In the genomic region with DNA sequence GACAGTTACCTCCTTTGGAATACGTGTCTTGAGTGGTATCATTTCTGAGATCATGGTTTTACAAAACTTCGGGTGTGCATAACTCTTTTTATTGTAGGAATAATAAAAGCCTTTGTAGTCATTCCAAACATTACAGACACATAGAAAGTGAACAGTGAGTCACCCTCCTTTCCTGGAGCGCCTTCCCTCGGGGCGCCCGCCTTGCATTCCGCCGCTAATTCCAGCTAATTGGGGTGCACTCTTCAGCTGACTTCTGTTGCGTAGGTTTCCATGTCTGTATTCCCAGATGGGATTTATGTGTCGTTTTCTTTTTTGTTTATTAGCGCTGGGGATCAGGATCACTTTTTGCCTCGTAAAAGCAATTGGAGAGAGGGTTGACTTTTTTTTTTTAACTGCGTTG, we compare ENCODE assay signal across 1 cellular context.
TF ChIP-seq lines count a peak whose summit lies in the region.

No MANE protein-coding gene starts in this region.

TF ChIP-seq in IMR-90, 13 proteins besides CTCF, POLR2A, EP300 and RAD21 (continued from another document):
- no peak for TF ChIP-seq MAFK (IDR thresholded peaks at IDR 0.05; ENCODE audit: low read depth, low read length)
- no peak for TF ChIP-seq RFX5 (IDR thresholded peaks at IDR 0.05; ENCODE audit: low read depth, low read length)
- no peak for TF ChIP-seq BHLHE40 (IDR thresholded peaks at IDR 0.05; ENCODE audit: low read depth, low read length)
